In the genomic region with DNA sequence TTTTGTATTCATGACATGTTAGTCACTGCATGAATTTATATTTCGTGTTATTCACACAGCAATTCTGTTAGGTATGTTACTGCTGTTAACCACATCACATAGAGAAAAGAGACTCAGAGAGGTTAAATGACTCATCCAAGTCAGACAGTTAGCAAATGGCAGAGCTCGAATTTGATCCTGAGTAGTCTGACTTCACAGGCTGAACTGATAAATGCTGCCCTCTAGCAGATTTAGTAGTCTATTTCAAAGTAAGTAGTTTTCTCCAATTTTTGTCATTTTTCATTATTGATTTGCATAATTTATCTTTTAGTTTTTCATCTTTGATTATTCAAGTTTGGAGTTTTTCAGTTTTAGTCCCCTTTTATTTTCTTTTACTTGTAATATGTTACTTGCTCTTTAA, we compare ENCODE assay signal across 8 cellular contexts.
A peak's percentile ranks its signal among the peaks of the same experiment; 100 is the strongest.
DNase-seq lines count a peak whose midpoint lies in the region; ATAC-seq and TF ChIP-seq lines count a peak whose summit lies in the region.

No MANE protein-coding gene starts in this region.

- no peak overlapping the region for H3K4me3 ChIP-seq in skeletal muscle cell (ENCODE audit: low read depth, low read length)

- peak; percentile 99 for ATAC-seq in GM21381 (IDR thresholded peaks at IDR 0.05; ENCODE audit: unreplicated experiment)
- ATAC-seq in HG03520 (IDR thresholded peaks at IDR 0.05; ENCODE audit: unreplicated experiment), result peak; percentile 100

- TF ChIP-seq CTCF in RWPE1 (conservative IDR thresholded peaks at IDR 0.05; ENCODE audit: low read depth), result peak; percentile 39

- DNase-seq in activated CD8-positive, alpha-beta memory T cell treated with anti-CD3 and anti-CD28 coated beads, Interleukin-2, amount 50 U/mL, for 1 hour (ENCODE audit: extremely low read depth), result peak; percentile 4
- DNase-seq in activated CD8-positive, alpha-beta memory T cell treated with anti-CD3 and anti-CD28 coated beads, Interleukin-2, amount 50 U/mL, for 48 hours, result no peak
- peak; percentile 52 for DNase-seq in RWPE1 (ENCODE audit: low spot score)
- DNase-seq in effector CD4-positive, alpha-beta T cell, result peak; percentile 11
- DNase-seq in skeletal muscle cell (ENCODE audit: low read depth), result peak; percentile 45
- no peak for DNase-seq in DMS79 (lab: John Stamatoyannopoulos, UW)

- POLR2A ChIA-PET in RWPE1 (lab: Yijun Ruan, JAX; ENCODE audit: low non-redundant PET), result no interaction called here

- H3K27ac ChIP-seq in RWPE1, result no peak overlapping the region

- CTCF ChIA-PET in RWPE1 (lab: Yijun Ruan, JAX), result no interaction called here

Comparison
In these comparisons a context has a peak if more than half of its experiments do, and no peak if none do; other contexts are left out.
1. DNase-seq: peak in activated CD8-positive, alpha-beta memory T cell treated with anti-CD3 and anti-CD28 coated beads, Interleukin-2, amount 50 U/mL, for 1 hour (single experiment), RWPE1 (single experiment), effector CD4-positive, alpha-beta T cell (single experiment) and skeletal muscle cell (single experiment); none in activated CD8-positive, alpha-beta memory T cell treated with anti-CD3 and anti-CD28 coated beads, Interleukin-2, amount 50 U/mL, for 48 hours (single experiment) and DMS79 (single experiment).